Comparison of ENCODE assay signal across 20 cellular contexts in the genomic region with DNA sequence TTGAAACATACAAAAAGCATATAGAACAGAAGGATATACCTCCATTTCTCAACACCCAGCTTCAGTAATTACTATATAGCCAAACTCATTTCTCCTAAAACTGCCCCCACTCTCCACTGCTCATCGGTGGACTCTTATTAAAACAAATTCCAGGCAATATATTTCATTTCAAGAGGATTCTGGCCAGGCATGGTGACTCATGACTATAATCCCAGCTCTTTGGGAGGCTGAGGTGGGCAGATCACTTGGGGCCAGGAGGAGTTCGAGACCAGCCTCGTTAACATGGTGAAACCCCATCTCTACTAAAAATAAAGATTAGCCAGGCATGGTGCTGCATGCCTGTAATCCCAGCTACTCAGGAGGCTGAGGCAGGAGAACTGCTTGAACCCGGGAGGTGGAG. TPM values are rescaled to one million over a fixed set of nuclear protein-coding genes. Genes with fewer than 3 reads are reported as not detected.
DNase-seq lines count a peak whose midpoint lies in the region; ATAC-seq and TF ChIP-seq lines count a peak whose summit lies in the region.
"Had no signal": no experiment of that assay in that cellular context is flagged by ENCODE, and none has a peak within 500 bp of the region (broad histone marks: within the 10 kb centered on the region; RNA-seq: fewer than 3 reads in every experiment).

No MANE protein-coding gene starts in this region.

- 0 out of 2 replicates have a peak, but pooled peaks cover 11% of the 10 kb centered on the region for H3K79me2 ChIP-seq in GM23248 (ENCODE audit: insufficient read depth)

- peaks cover 41% of the 10 kb centered on the region for H3F3A ChIP-seq in GM23248 (ENCODE audit: insufficient read depth)

- BruUV-seq in Calu3 (replicated peaks; lab: Mats Ljungman, UMichigan) = no TSS peak

- peaks cover 0 to 2% (median 0%) of the 10 kb centered on the region in 4 donors for H3K4me1 Mint-ChIP-seq in CD4-positive, alpha-beta memory T cell
- no peaks in the 10 kb centered on the region for H3K4me1 Mint-ChIP-seq in Calu3 (ENCODE audit: low read depth, unreplicated experiment)

- H3K27ac Mint-ChIP-seq in CD4-positive, alpha-beta memory T cell = no peak overlapping the region
- H3K27ac Mint-ChIP-seq in Calu3 (ENCODE audit: unreplicated experiment) = no peak overlapping the region

- H3K36me3 Mint-ChIP-seq in CD4-positive, alpha-beta memory T cell = peaks cover 34 to 35% of the 10 kb centered on the region in 2 donors
- peaks cover 12% of the 10 kb centered on the region for H3K36me3 Mint-ChIP-seq in Calu3 (ENCODE audit: insufficient read depth, unreplicated experiment)

- H3K4me2 ChIP-seq in GM23248 (ENCODE audit: unreplicated experiment) = peak overlapping the region; percentile 20
- H3K4me2 ChIP-seq: PC-9 had no signal

- H3K4me1 ChIP-seq in GM23248 (ENCODE audit: insufficient read depth) = peaks cover 35% of the 10 kb centered on the region
- no peaks in the 10 kb centered on the region for H3K4me1 ChIP-seq in CD4-positive, alpha-beta memory T cell (ENCODE audit: insufficient read depth, low read length)

- H3K9me2 ChIP-seq in GM23248 (ENCODE audit: insufficient read depth) = no peaks in the 10 kb centered on the region

- peak overlapping the region; percentile 53 for H3K27ac ChIP-seq in GM23248
- H3K27ac ChIP-seq in CD4-positive, alpha-beta memory T cell (ENCODE audit: low read depth, low read length) = no peak overlapping the region
- H3K27ac ChIP-seq: C4-2B, PC-9, RWPE1, SK-N-MC had no signal

- no peak overlapping the region for H3K4me3 ChIP-seq in GM23248
- H3K4me3 ChIP-seq in CD4-positive, alpha-beta memory T cell (ENCODE audit: low read length in 2 of 2) = no peak overlapping the region
- H3K4me3 ChIP-seq: GM12878, PC-9, SK-N-MC had no signal

- H4K20me1 ChIP-seq in GM23248 (ENCODE audit: insufficient read depth) = no peaks in the 10 kb centered on the region

- POLR2A ChIA-PET in CD4-positive, alpha-beta memory T cell (lab: Charles Lee; ENCODE audit: partially characterized antibody) = no interaction called here

- peaks cover 26% of the 10 kb centered on the region for H3K36me3 ChIP-seq in GM23248 (ENCODE audit: low read depth)
- peaks cover 7% of the 10 kb centered on the region for H3K36me3 ChIP-seq in CD4-positive, alpha-beta memory T cell (ENCODE audit: insufficient read depth, low read length)

- CTCF ChIA-PET in CD4-positive, alpha-beta memory T cell (lab: Charles Lee; ENCODE audit: partially characterized antibody) = no interaction called here
- CTCF ChIA-PET in Calu3 (lab: Charles Lee) = no interaction called here

- H3K9me3 ChIP-seq in GM23248 (ENCODE audit: low read depth) = no peaks in the 10 kb centered on the region
- H3K9me3 ChIP-seq in CD4-positive, alpha-beta memory T cell (ENCODE audit: control insufficient read depth in 1 of 2, low read length in 2 of 2) = no peaks in the 10 kb centered on the region

- ATAC-seq in GM19452 (IDR thresholded peaks at IDR 0.05; ENCODE audit: unreplicated experiment) = no peak
- no peak for ATAC-seq in HG02885 (IDR thresholded peaks at IDR 0.05; ENCODE audit: poor library complexity, unreplicated experiment)
- ATAC-seq: GM12878 had no signal

- no peaks in the 10 kb centered on the region for H3K9me3 Mint-ChIP-seq in CD4-positive, alpha-beta memory T cell
- H3K9me3 Mint-ChIP-seq in Calu3 (ENCODE audit: low read depth, unreplicated experiment) = no peaks in the 10 kb centered on the region

- no peaks in the 10 kb centered on the region for H3K27me3 Mint-ChIP-seq in CD4-positive, alpha-beta memory T cell
- no peaks in the 10 kb centered on the region for H3K27me3 Mint-ChIP-seq in Calu3 (ENCODE audit: unreplicated experiment)

- no peaks in the 10 kb centered on the region for H3K27me3 ChIP-seq in GM23248 (replicated peaks; ENCODE audit: insufficient read depth)
- H3K27me3 ChIP-seq in CD4-positive, alpha-beta memory T cell (ENCODE audit: insufficient read depth, low read length) = no peaks in the 10 kb centered on the region

- H3K4me3 Mint-ChIP-seq in CD4-positive, alpha-beta memory T cell = no peak overlapping the region
- H3K4me3 Mint-ChIP-seq in Calu3 (ENCODE audit: low read depth, unreplicated experiment) = no peak overlapping the region

- 81 to 88% methylated on average over 4 of the region's 4 CpGs for WGBS in GM23248 (ENCODE audit: low coverage in 1 of 2, low lambda C conversion rate in 2 of 2, missing lambda C conversion rate in 2 of 2), 2 experiments

- in situ Hi-C loops in GM23248 (cut with MboI) = no loop called here

- DNase-seq in A172 (ENCODE audit: low spot score) = peak; percentile 40
- DNase-seq in GM23248 = peak; percentile 23
- DNase-seq in amniotic epithelial cell (ENCODE audit: low read depth) = peak; percentile 41
- peak; percentile 2 for DNase-seq in myocyte (ENCODE audit: low read depth)
- no peak for DNase-seq in CD4-positive, alpha-beta memory T cell
- no peak for DNase-seq in Calu3
- DNase-seq: 8988T, GOT3, NCI-H1417 treated with DMSO at 0.1 percent for 48 hours, NCI-H187, NCI-H510A, NCI-H748 treated with DMSO at 0.1 percent for 48 hours, PC-9, SHP77 treated with DMSO at 0.1 percent for 48 hours had no signal

- no peak for TF ChIP-seq CTCF in Calu3 (IDR thresholded peaks at IDR 0.05; ENCODE audit: unreplicated experiment)

- H2AFZ ChIP-seq in GM23248 = no peak overlapping the region
- H2AFZ ChIP-seq: PC-9 had no signal

- H3K9ac ChIP-seq in GM23248 = no peak overlapping the region

- intact Hi-C loops in CD4-positive, alpha-beta memory T cell (cut with micrococcal nuclease) = no loop called here
- intact Hi-C loops in Calu3 (cut with micrococcal nuclease; ENCODE audit: unreplicated experiment) = no loop called here

RNA-seq across cellular contexts. Expression of a gene that starts 40.9 kb away (rescaled TPM):
- total RNA-seq in A172 (2014; rRNA removed; shearing (Covaris generic)) = 76.8 and 87.3 TPM in 2 replicates
- total RNA-seq in GM23248 (2014; rRNA removed; shearing (Covaris generic)) = 28.4 and 31.6 TPM in 2 replicates
- 27.6 and 29.8 TPM in 2 replicates for polyA plus RNA-seq in GM23248 (2016; fragmentation: Nextera tagmentation; extraction: Ambion mirVana)
- total RNA-seq in myocyte (51.0 and 60.3 TPM in 2 replicates), Calu3 (2022) (33.1 and 38.0 TPM in 2 replicates)
- 19.4 TPM for polyA plus RNA-seq in myocyte (2012)
- total RNA-seq in CD4-positive, alpha-beta memory T cell = 10 to 100 TPM; 23.0 to 23.6 TPM
- polyA plus RNA-seq in CD4-positive, alpha-beta memory T cell = 10 to 100 TPM; 24.2 to 28.6 TPM

Comparison
In these comparisons a context has a peak if more than half of its experiments do, and no peak if none do; other contexts are left out.
1. DNase-seq: peak in A172 (single experiment), GM23248 (single experiment), amniotic epithelial cell (single experiment) and myocyte (single experiment); none in CD4-positive, alpha-beta memory T cell (0 of 5) and Calu3 (single experiment).